In the genomic region with DNA sequence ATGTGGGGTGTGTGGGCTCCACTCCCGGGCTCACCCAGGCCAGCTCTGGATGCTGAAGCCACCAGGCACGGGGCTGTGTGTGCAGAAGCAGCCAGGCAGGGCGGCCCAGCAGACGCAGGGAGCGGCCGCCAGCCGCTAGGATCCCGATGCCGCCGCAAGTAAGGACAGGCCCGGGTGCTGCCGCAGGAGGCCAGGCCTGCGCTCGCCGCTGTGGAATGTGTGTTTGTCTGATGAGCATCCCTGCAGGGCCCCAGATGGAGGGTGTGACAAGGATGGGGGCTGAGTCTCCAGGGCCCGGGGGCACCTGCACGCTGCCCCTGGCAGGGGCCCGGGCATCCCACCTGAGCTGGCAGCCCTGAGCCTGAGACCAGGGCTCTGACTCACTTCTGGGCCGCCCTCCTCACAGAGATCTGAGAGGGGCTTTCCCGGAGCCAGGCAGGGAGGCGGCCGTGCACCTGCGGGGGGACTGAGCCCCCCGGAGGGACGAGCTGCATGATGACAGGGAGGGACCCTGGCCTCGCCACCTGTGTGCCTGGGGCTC, we compare ENCODE assay signal across 16 cellular contexts.
DNase-seq lines count a peak whose midpoint lies in the region; ATAC-seq and TF ChIP-seq lines count a peak whose summit lies in the region.
"Had no signal": no experiment of that assay in that cellular context is flagged by ENCODE, and none has a peak within 500 bp of the region (broad histone marks: within the 10 kb centered on the region; RNA-seq: fewer than 3 reads in every experiment).

No MANE protein-coding gene starts in this region.

- TF ChIP-seq CTCF in epithelial cell of esophagus (IDR thresholded peaks at IDR 0.05; ENCODE audit: insufficient read depth, low read depth, low read length, missing control alignments) (no peak), lower lobe of right lung (IDR thresholded peaks at IDR 0.05) (no peak), tibial nerve (IDR thresholded peaks at IDR 0.05) (no peak), OCI-LY7 (conservative IDR thresholded peaks at IDR 0.05; ENCODE audit: low read length) (no peak)

- in situ Hi-C loops in G401 (cut with HindIII; ENCODE audit: low sequenced_read_pairs), result no loop called here

- H3K79me2 ChIP-seq in OCI-LY7 (ENCODE audit: insufficient read depth, low read depth, low read length), result no peaks in the 10 kb centered on the region

- BruUV-seq in OCI-LY7 (replicated peaks; lab: Mats Ljungman, UMichigan), result no TSS peak

- no peaks in the 10 kb centered on the region for H4K20me1 ChIP-seq in BLaER1 treated with 17β-estradiol and CSF1 and Interleukin-3, amounts not matched to agents 10 nM and 100 nM
- H4K20me1 ChIP-seq in OCI-LY7 (ENCODE audit: insufficient read depth, low read length), result no peaks in the 10 kb centered on the region

- TF ChIP-seq POLR2A in tibial nerve (IDR thresholded peaks at IDR 0.05), result no peak

- CTCF ChIA-PET in OCI-LY7 (lab: Charles Lee; ENCODE audit: unreplicated experiment), result no interaction called here

- 0 out of 22 replicates have a peak overlapping the region, but pooled peaks of 1 of the 11 experiments have one; percentile 23 for H3K9ac ChIP-seq in BLaER1 treated with 17β-estradiol and CSF1 and Interleukin-3, amounts not matched to agents 10 nM and 100 nM
- H3K9ac ChIP-seq: neural progenitor cell had no signal

- H2AFZ ChIP-seq in OCI-LY7 (ENCODE audit: low read length), result no peak overlapping the region
- H2AFZ ChIP-seq: neural progenitor cell had no signal

- H3K4me1 ChIP-seq in BLaER1 treated with 17β-estradiol and CSF1 and Interleukin-3, amounts not matched to agents 10 nM and 100 nM, result peaks cover 10 to 26% (median 20%) of the 10 kb centered on the region in 10 experiments
- H3K4me1 ChIP-seq in lower lobe of right lung (no peaks in the 10 kb centered on the region), tibial nerve (no peaks in the 10 kb centered on the region), OCI-LY7 (ENCODE audit: insufficient read depth, low read length, poor library complexity, severe bottlenecking) (no peaks in the 10 kb centered on the region)
- H3K4me1 ChIP-seq: neural progenitor cell, testis had no signal

- no peaks in the 10 kb centered on the region; a peak in 1 of 22 replicates for H3K36me3 ChIP-seq in BLaER1 treated with 17β-estradiol and CSF1 and Interleukin-3, amounts not matched to agents 10 nM and 100 nM
- H3K36me3 ChIP-seq in H7 (replicated peaks; ENCODE audit: control insufficient read depth, insufficient read depth, low read length), result no peaks in the 10 kb centered on the region
- no peaks in the 10 kb centered on the region for H3K36me3 ChIP-seq in lower lobe of right lung
- no peaks in the 10 kb centered on the region for H3K36me3 ChIP-seq in tibial nerve
- no peaks in the 10 kb centered on the region for H3K36me3 ChIP-seq in OCI-LY7 (ENCODE audit: insufficient read depth, low read length)
- H3K36me3 ChIP-seq: neural progenitor cell, WERI-Rb-1 had no signal

- no peak overlapping the region for H3K4me3 ChIP-seq in BLaER1 treated with 17β-estradiol and CSF1 and Interleukin-3, amounts not matched to agents 10 nM and 100 nM
- H3K4me3 ChIP-seq in H7 (ENCODE audit: insufficient read depth, low read depth, low read length), result no peak overlapping the region
- H3K4me3 ChIP-seq in epithelial cell of esophagus (ENCODE audit: low read length), result no peak overlapping the region
- H3K4me3 ChIP-seq in lower lobe of right lung, result no peak overlapping the region
- no peak overlapping the region for H3K4me3 ChIP-seq in tibial nerve
- H3K4me3 ChIP-seq in OCI-LY7 (ENCODE audit: low read depth, low read length, poor library complexity, severe bottlenecking), result no peak overlapping the region
- H3K4me3 ChIP-seq: neural progenitor cell, testis had no signal

- no peak overlapping the region for H3K27ac ChIP-seq in BLaER1 treated with 17β-estradiol and CSF1 and Interleukin-3, amounts not matched to agents 10 nM and 100 nM
- H3K27ac ChIP-seq in lower lobe of right lung (no peak overlapping the region), tibial nerve (no peak overlapping the region), OCI-LY7 (ENCODE audit: low read depth, low read length, poor library complexity, severe bottlenecking) (no peak overlapping the region)
- H3K27ac ChIP-seq: neural progenitor cell, testis, WERI-Rb-1 had no signal

- H3K9me3 ChIP-seq in BLaER1 treated with 17β-estradiol and CSF1 and Interleukin-3, amounts not matched to agents 10 nM and 100 nM (replicated peaks in 1 of 11), result peaks cover 47 to 62% (median 53%) of the 10 kb centered on the region in 11 experiments
- H3K9me3 ChIP-seq in lower lobe of right lung, result peaks cover 13% of the 10 kb centered on the region
- H3K9me3 ChIP-seq in tibial nerve, result peaks cover 0 to 37% (median 3%) of the 10 kb centered on the region in 4 donors
- H3K9me3 ChIP-seq in OCI-LY7 (ENCODE audit: low read length), result peaks cover 9% of the 10 kb centered on the region; the same call in 1 of the 2 replicates
- H3K9me3 ChIP-seq: testis had no signal

- no peak for ATAC-seq in lower lobe of right lung
- ATAC-seq in HG03521 (IDR thresholded peaks at IDR 0.05; ENCODE audit: unreplicated experiment), result no peak
- ATAC-seq: sciatic nerve had no signal

- POLR2A ChIA-PET in OCI-LY7 (lab: Charles Lee), result no interaction called here

- no peaks in the 10 kb centered on the region for H3K9me2 ChIP-seq in OCI-LY7 (ENCODE audit: insufficient read depth, low read length)

- H3K27me3 ChIP-seq in BLaER1 treated with 17β-estradiol and CSF1 and Interleukin-3, amounts not matched to agents 10 nM and 100 nM, result no peaks in the 10 kb centered on the region
- H3K27me3 ChIP-seq in H7 (ENCODE audit: control insufficient read depth, insufficient read depth, low read length) (no peaks in the 10 kb centered on the region), lower lobe of right lung (ENCODE audit: low read depth) (no peaks in the 10 kb centered on the region), tibial nerve (no peaks in the 10 kb centered on the region)
- H3K27me3 ChIP-seq: neural progenitor cell, testis had no signal

- TF ChIP-seq EP300 in tibial nerve (IDR thresholded peaks at IDR 0.05), result no peak

- intact Hi-C loops in lower lobe of right lung (cut with DNase I) (no loop called here), OCI-LY7 (cut with micrococcal nuclease; ENCODE audit: unreplicated experiment) (no loop called here)

- peak overlapping the region in 6 of 11 experiments; percentile 67 to 87 (median 73); a peak in 5 of 22 replicates for H3K4me2 ChIP-seq in BLaER1 treated with 17β-estradiol and CSF1 and Interleukin-3, amounts not matched to agents 10 nM and 100 nM
- H3K4me2 ChIP-seq in OCI-LY7 (ENCODE audit: low read length), result no peak overlapping the region
- H3K4me2 ChIP-seq: neural progenitor cell had no signal

- DNase-seq in H7, result peak; percentile 61
- DNase-seq in epithelial cell of esophagus (ENCODE audit: low read depth), result peak; percentile 91
- peak; percentile 44 for DNase-seq in lower lobe of right lung
- DNase-seq in G401 (ENCODE audit: low spot score), result no peak
- no peak for DNase-seq in tibial nerve (ENCODE audit: low spot score in 2 of 2)
- DNase-seq in OCI-LY7 (ENCODE audit: low spot score), result no peak
- DNase-seq: GF-D8; midbrain; NCI-H774; stimulated activated CD4-positive, alpha-beta T cell treated with anti-CD3 and anti-CD28 coated beads, Interleukin-2, amount 100 ng/mL, for 24 hours; testis; WERI-Rb-1 had no signal

- 78 to 88% methylated on average over 7 to 22 of the region's 26 CpGs for WGBS in tibial nerve, 2 donors

Comparison
In these comparisons a context has a peak if more than half of its experiments do, and no peak if none do; other contexts are left out.
1. DNase-seq: peak in H7 (single experiment), epithelial cell of esophagus (single experiment) and lower lobe of right lung (single experiment); none in G401 (single experiment), tibial nerve (0 of 2) and OCI-LY7 (single experiment).